Comparison of ENCODE assay signal across 29 cellular contexts in the genomic region with DNA sequence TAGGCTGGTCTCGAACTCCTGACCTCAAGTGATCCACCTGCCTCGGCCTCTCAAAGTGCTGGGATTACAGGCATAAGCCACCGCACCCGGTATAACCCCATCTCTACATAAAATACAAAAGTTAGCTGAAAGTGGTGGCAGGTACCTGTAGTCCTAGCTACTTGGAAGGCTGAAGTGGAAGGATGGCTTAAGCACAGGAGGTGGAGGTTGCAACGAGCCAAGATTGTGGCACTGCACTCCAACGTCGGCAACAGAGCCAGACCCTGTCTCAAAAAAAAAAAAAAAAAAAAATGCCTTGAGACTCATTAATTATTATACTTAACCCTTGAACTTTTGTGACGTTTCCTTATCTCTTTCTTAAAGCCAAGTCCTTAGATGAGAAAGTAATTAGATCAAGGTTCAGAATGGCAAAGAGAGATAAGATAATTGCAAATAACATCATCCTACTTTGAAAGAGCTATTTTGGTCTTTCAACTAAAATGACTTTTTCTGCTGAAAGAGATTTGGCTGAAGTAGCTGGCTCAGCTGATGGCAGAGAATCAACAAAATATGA.
"Had no signal": no experiment of that assay in that cellular context is flagged by ENCODE, and none has a peak within 500 bp of the region (broad histone marks: within the 10 kb centered on the region; RNA-seq: fewer than 3 reads in every experiment).

No MANE protein-coding gene starts in this region.

- ATAC-seq: activated naive CD4-positive, alpha-beta T cell treated with anti-CD3 and anti-CD28 coated beads, Interleukin-2, amount 50 U/mL, for 72 hours; activated T-cell treated with anti-CD3 and anti-CD28 coated beads, Interleukin-2, amount 50 U/mL, for 72 hours; heart right ventricle; left lung; stimulated activated effector memory CD8-positive, alpha-beta T cell treated with anti-CD3 and anti-CD28 coated beads, Interleukin-12 subunit alpha, Interleukin-12 subunit beta, amount 100 ng/mL, for 72 hours; stimulated activated naive CD8-positive, alpha-beta T cell treated with anti-CD3 and anti-CD28 coated beads, Interleukin-15, amount 100 ng/mL, for 72 hours had no signal

- H3K9me3 Mint-ChIP-seq: central memory CD8-positive, alpha-beta T cell; naive B cell; stimulated activated effector memory CD8-positive, alpha-beta T cell treated with anti-CD3 and anti-CD28 coated beads, Interleukin-12 subunit alpha, Interleukin-12 subunit beta, amount 100 ng/mL, for 72 hours; stimulated activated naive CD8-positive, alpha-beta T cell treated with anti-CD3 and anti-CD28 coated beads, Interleukin-15, amount 100 ng/mL, for 72 hours had no signal

- H3K27me3 Mint-ChIP-seq: stimulated activated naive CD8-positive, alpha-beta T cell treated with anti-CD3 and anti-CD28 coated beads, Interleukin-15, amount 100 ng/mL, for 72 hours had no signal

- H3K9ac ChIP-seq: parathyroid adenoma had no signal

- H3K4me1 Mint-ChIP-seq: stimulated activated effector memory CD8-positive, alpha-beta T cell treated with anti-CD3 and anti-CD28 coated beads, Interleukin-12 subunit alpha, Interleukin-12 subunit beta, amount 100 ng/mL, for 72 hours; stimulated activated naive CD8-positive, alpha-beta T cell treated with anti-CD3 and anti-CD28 coated beads, Interleukin-15, amount 100 ng/mL, for 72 hours had no signal

- H3K36me3 Mint-ChIP-seq: stimulated activated effector memory CD8-positive, alpha-beta T cell treated with anti-CD3 and anti-CD28 coated beads, Interleukin-12 subunit alpha, Interleukin-12 subunit beta, amount 100 ng/mL, for 72 hours had no signal

- H3K9me3 ChIP-seq: esophagus squamous epithelium, heart right ventricle, left lung, right atrium auricular region, upper lobe of left lung, vagina had no signal

- H3K4me3 ChIP-seq: esophagus squamous epithelium, heart right ventricle, left lung, lung, right atrium auricular region, upper lobe of left lung, vagina had no signal

- H3K27ac ChIP-seq: esophagus squamous epithelium, heart right ventricle, left lung, parathyroid adenoma, right atrium auricular region, upper lobe of left lung, vagina had no signal

- H3K27ac Mint-ChIP-seq: activated naive CD4-positive, alpha-beta T cell treated with anti-CD3 and anti-CD28 coated beads, Interleukin-2, amount 50 U/mL, for 72 hours; activated T-cell treated with anti-CD3 and anti-CD28 coated beads, Interleukin-2, amount 50 U/mL, for 72 hours; naive B cell; stimulated activated effector memory CD8-positive, alpha-beta T cell treated with anti-CD3 and anti-CD28 coated beads, Interleukin-12 subunit alpha, Interleukin-12 subunit beta, amount 100 ng/mL, for 72 hours; stimulated activated naive CD8-positive, alpha-beta T cell treated with anti-CD3 and anti-CD28 coated beads, Interleukin-15, amount 100 ng/mL, for 72 hours; T-helper 1 cell treated with Interleukin-12 subunit alpha and Interleukin-12 subunit beta and Interleukin-4 antibody, amounts not matched to agents 30 μg/mL and 1 μg/mL, for 36 hours had no signal

- DNase-seq: activated CD4-positive, alpha-beta T cell treated with anti-CD3 and anti-CD28 coated beads for 4 hours; activated CD4-positive, alpha-beta T cell treated with anti-CD3 and anti-CD28 coated beads, Interleukin-2, amount 50 U/mL, for 4 hours; activated naive CD4-positive, alpha-beta T cell; activated T-cell treated with anti-CD3 and anti-CD28 coated beads for 4 hours; activated T-cell treated with anti-CD3 and anti-CD28 coated beads, Interleukin-2, amount 50 U/mL, for 72 hours; anterior cingulate cortex; dermis blood vessel endothelial cell; effector CD4-positive, alpha-beta T cell; esophagus squamous epithelium; foreskin melanocyte; heart right ventricle; left lung; mesendoderm; naive B cell; stimulated activated CD4-positive, alpha-beta T cell treated with anti-CD3 and anti-CD28 coated beads, Interleukin-4, amount 100 ng/mL, for 24 hours; stimulated activated naive CD8-positive, alpha-beta T cell treated with anti-CD3 and anti-CD28 coated beads, Interleukin-15, amount 100 ng/mL, for 72 hours; substantia nigra; T-helper 9 cell; upper lobe of left lung had no signal

- FAIRE-seq: bronchial epithelial cell, colon had no signal

- H3K4me1 ChIP-seq: parathyroid adenoma, right atrium auricular region, vagina had no signal

- H3K4me3 Mint-ChIP-seq: activated T-cell treated with anti-CD3 and anti-CD28 coated beads, Interleukin-2, amount 50 U/mL, for 72 hours; central memory CD8-positive, alpha-beta T cell; stimulated activated effector memory CD8-positive, alpha-beta T cell treated with anti-CD3 and anti-CD28 coated beads, Interleukin-12 subunit alpha, Interleukin-12 subunit beta, amount 100 ng/mL, for 72 hours; stimulated activated naive CD8-positive, alpha-beta T cell treated with anti-CD3 and anti-CD28 coated beads, Interleukin-15, amount 100 ng/mL, for 72 hours; T-helper 1 cell treated with Interleukin-12 subunit alpha and Interleukin-12 subunit beta and Interleukin-4 antibody, amounts not matched to agents 30 μg/mL and 1 μg/mL, for 36 hours had no signal

- H3K36me3 ChIP-seq: esophagus squamous epithelium, heart right ventricle, left lung, right atrium auricular region, upper lobe of left lung, vagina had no signal
